10 cellular contexts compared by ENCODE assay signal in the genomic region with DNA sequence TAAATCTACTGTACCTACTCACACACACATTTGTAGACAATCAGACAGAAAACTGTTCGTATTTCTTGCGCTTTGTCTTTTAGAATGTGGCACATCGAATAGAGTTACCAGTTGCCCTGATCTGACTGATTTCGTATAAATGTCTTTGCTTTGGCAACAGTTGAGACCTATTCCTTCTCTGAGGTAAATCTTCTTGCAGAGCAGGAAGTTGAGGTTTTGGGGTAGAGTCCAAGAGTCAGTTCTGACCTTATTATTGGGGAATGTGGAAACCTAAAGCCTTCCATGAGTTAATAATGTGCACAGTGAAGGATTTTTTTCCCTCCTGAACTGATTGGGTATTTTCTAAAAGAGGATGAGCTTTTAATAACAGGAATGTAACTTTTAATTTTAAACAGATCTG.
A peak's percentile ranks its signal among the peaks of the same experiment; 100 is the strongest.
DNase-seq lines count a peak whose midpoint lies in the region; ATAC-seq, FAIRE-seq and TF ChIP-seq lines count a peak whose summit lies in the region.
"Had no signal": no experiment of that assay in that cellular context is flagged by ENCODE, and none has a peak within 500 bp of the region (broad histone marks: within the 10 kb centered on the region; RNA-seq: fewer than 3 reads in every experiment).

No MANE protein-coding gene starts in this region.

- H3K4me3 ChIP-seq in cardiac muscle cell (no peak overlapping the region), adipocyte (ENCODE audit: low read length) (peak overlapping the region; percentile 53)
- H3K4me3 ChIP-seq: A549 had no signal

- peak overlapping the region; percentile 70 for H3K9ac ChIP-seq in adipocyte (ENCODE audit: low read length)

- H3K36me3 Mint-ChIP-seq in activated CD4-positive, alpha-beta T cell treated with anti-CD3 and anti-CD28 coated beads for 36 hours (ENCODE audit: low read depth) = no peaks in the 10 kb centered on the region

- DNase-seq in cardiac muscle cell (ENCODE audit: low read depth in 1 of 2, low spot score in 1 of 2) (peak in 1 of 2 donors; percentile 97), left ventricle myocardium superior (no peak), adipocyte (ENCODE audit: low read depth) (peak; percentile 65), iris pigment epithelial cell (ENCODE audit: low read depth) (peak; percentile 99), urothelium cell line (ENCODE audit: low spot score) (peak; percentile 75)
- no peak for DNase-seq in stimulated activated CD4-positive, alpha-beta T cell treated with anti-CD3 and anti-CD28 coated beads, Interleukin-4, amount 100 ng/mL, for 4 hours
- no peak for DNase-seq in activated CD4-positive, CD25-positive, alpha-beta regulatory T cell treated with anti-CD3 and anti-CD28 coated beads, Interleukin-2, amount 50 U/mL, for 72 hours
- DNase-seq in activated CD4-positive, alpha-beta T cell treated with anti-CD3 and anti-CD28 coated beads for 36 hours = no peak
- DNase-seq: activated T-cell treated with anti-CD3 and anti-CD28 coated beads, Interleukin-2, amount 50 U/mL, for 1 hour had no signal

- POLR2A ChIA-PET in activated CD4-positive, alpha-beta T cell treated with anti-CD3 and anti-CD28 coated beads for 36 hours (lab: Charles Lee) = no interaction called here

- H3K27me3 ChIP-seq in cardiac muscle cell = no peaks in the 10 kb centered on the region
- no peaks in the 10 kb centered on the region for H3K27me3 ChIP-seq in adipocyte (replicated peaks; ENCODE audit: control insufficient read depth, insufficient read depth, low read length)

- H3K36me3 ChIP-seq in cardiac muscle cell (no peaks in the 10 kb centered on the region), adipocyte (ENCODE audit: control insufficient read depth, insufficient read depth, low read length, severe bottlenecking) (no peaks in the 10 kb centered on the region)

- H3K27ac Mint-ChIP-seq in activated CD4-positive, alpha-beta T cell treated with anti-CD3 and anti-CD28 coated beads for 36 hours = no peak overlapping the region

- H3K9me3 Mint-ChIP-seq in activated CD4-positive, alpha-beta T cell treated with anti-CD3 and anti-CD28 coated beads for 36 hours (ENCODE audit: low read depth) = no peaks in the 10 kb centered on the region

- H3K4me1 ChIP-seq in cardiac muscle cell (ENCODE audit: low read depth) = peaks cover 31% of the 10 kb centered on the region
- peaks cover 49% of the 10 kb centered on the region for H3K4me1 ChIP-seq in adipocyte (ENCODE audit: control insufficient read depth, insufficient read depth, low read length)
- H3K4me1 ChIP-seq: A549 had no signal

- peak overlapping the region; percentile 75 for H3K27ac ChIP-seq in cardiac muscle cell
- H3K27ac ChIP-seq: A549 had no signal

- H3K9me3 ChIP-seq in cardiac muscle cell (ENCODE audit: low read depth) = no peaks in the 10 kb centered on the region
- H3K9me3 ChIP-seq in adipocyte (ENCODE audit: control insufficient read depth, low read length) = no peaks in the 10 kb centered on the region
- H3K9me3 ChIP-seq: A549 had no signal

- no peak for FAIRE-seq in urothelium cell line (lab: Jason Lieb, UNC)
- FAIRE-seq: A549 had no signal

- peaks cover 6% of the 10 kb centered on the region for H3K27me3 Mint-ChIP-seq in activated CD4-positive, alpha-beta T cell treated with anti-CD3 and anti-CD28 coated beads for 36 hours

- no peaks in the 10 kb centered on the region for H3K4me1 Mint-ChIP-seq in activated CD4-positive, alpha-beta T cell treated with anti-CD3 and anti-CD28 coated beads for 36 hours

- CTCF ChIA-PET in activated CD4-positive, alpha-beta T cell treated with anti-CD3 and anti-CD28 coated beads for 36 hours (lab: Charles Lee) = no interaction called here

- H3K4me3 Mint-ChIP-seq in activated CD4-positive, alpha-beta T cell treated with anti-CD3 and anti-CD28 coated beads for 36 hours = no peak overlapping the region

- no peak for TF ChIP-seq CTCF in cardiac muscle cell (IDR thresholded peaks at IDR 0.05; ENCODE audit: low read depth, low read length)

- ATAC-seq in left ventricle myocardium superior = no peak
- no peak for ATAC-seq in activated CD4-positive, alpha-beta T cell treated with anti-CD3 and anti-CD28 coated beads for 36 hours
- ATAC-seq: A549 had no signal

- intact Hi-C loops in left ventricle myocardium superior (cut with micrococcal nuclease) = no loop called here
- intact Hi-C loops in activated CD4-positive, alpha-beta T cell treated with anti-CD3 and anti-CD28 coated beads for 36 hours (cut with DNase I, micrococcal nuclease) = no loop called here

Comparison
In these comparisons a context has a peak if more than half of its experiments do, and no peak if none do; other contexts are left out.
1. DNase-seq: peak in adipocyte (single experiment), iris pigment epithelial cell (single experiment) and urothelium cell line (single experiment); none in left ventricle myocardium superior (single experiment), stimulated activated CD4-positive, alpha-beta T cell treated with anti-CD3 and anti-CD28 coated beads, Interleukin-4, amount 100 ng/mL, for 4 hours (0 of 2), activated CD4-positive, CD25-positive, alpha-beta regulatory T cell treated with anti-CD3 and anti-CD28 coated beads, Interleukin-2, amount 50 U/mL, for 72 hours (single experiment) and activated CD4-positive, alpha-beta T cell treated with anti-CD3 and anti-CD28 coated beads for 36 hours (single experiment).